In genomic region chr9:108636023-108636422, GRCh38 we compare ENCODE assay signal across 22 cellular contexts.
DNase-seq lines count a peak whose midpoint lies in the region; ATAC-seq and TF ChIP-seq lines count a peak whose summit lies in the region.
"Had no signal": no experiment of that assay in that cellular context is flagged by ENCODE, and none has a peak within 500 bp of the region (broad histone marks: within the 10 kb centered on the region; RNA-seq: fewer than 3 reads in every experiment).

No MANE protein-coding gene starts in this region.

- H3K27me3 ChIP-seq in foreskin keratinocyte: no peaks in the 10 kb centered on the region
- H3K27me3 ChIP-seq: adrenal gland had no signal

- DNase-seq in DMS 273 (lab: John Stamatoyannopoulos, UW; ENCODE audit: unreplicated experiment): peak; percentile 37
- no peak for DNase-seq in DMS 273 treated with DMSO at 0.1 percent for 48 hours (lab: John Stamatoyannopoulos, UW)
- peak; percentile 47 for DNase-seq in MV-4-11 (lab: John Stamatoyannopoulos, UW)
- DNase-seq in foreskin keratinocyte: peak in 1 of 2 donors; percentile 29
- no peak for DNase-seq in activated naive CD4-positive, alpha-beta T cell treated with anti-CD3 and anti-CD28 coated beads, Interleukin-2, amount 50 U/mL, for 72 hours (ENCODE audit: low spot score in 2 of 2)
- DNase-seq: activated CD4-positive, alpha-beta T cell treated with anti-CD3 and anti-CD28 coated beads for 36 hours; activated CD8-positive, alpha-beta memory T cell treated with anti-CD3 and anti-CD28 coated beads, Interleukin-2, amount 50 U/mL, for 4 hours; activated effector memory CD4-positive, alpha-beta T cell treated with anti-CD3 and anti-CD28 coated beads, Interleukin-2, amount 50 U/mL, for 16 hours; adrenal gland; BE2C; caudate nucleus; NCI-H2081; PC-9; stimulated activated CD4-positive, alpha-beta T cell treated with anti-CD3 and anti-CD28 coated beads, Interleukin-4, amount 100 ng/mL, for 4 hours had no signal

- ATAC-seq in foreskin keratinocyte: no peak
- ATAC-seq in HG02870 (IDR thresholded peaks at IDR 0.05; ENCODE audit: unreplicated experiment): no peak
- ATAC-seq in GM18498 (IDR thresholded peaks at IDR 0.05; ENCODE audit: unreplicated experiment): no peak
- ATAC-seq in activated naive CD4-positive, alpha-beta T cell treated with anti-CD3 and anti-CD28 coated beads, Interleukin-2, amount 50 U/mL, for 72 hours: no peak
- ATAC-seq: activated CD4-positive, alpha-beta T cell treated with anti-CD3 and anti-CD28 coated beads for 36 hours; natural killer cell treated with Interleukin-12 subunit alpha and Interleukin-12 subunit beta and Interleukin-15 and Interleukin-18, amount 100 ng/mL, for 72 hours had no signal

- H3K9me3 Mint-ChIP-seq in activated naive CD4-positive, alpha-beta T cell treated with anti-CD3 and anti-CD28 coated beads, Interleukin-2, amount 50 U/mL, for 72 hours: peaks cover 0 to 4% of the 10 kb centered on the region in 2 donors

- H3K4me3 ChIP-seq in skin epidermis: no peak overlapping the region
- H3K4me3 ChIP-seq: adrenal gland, PC-9, prostate gland, SK-N-MC had no signal

- peak; percentile 14 for TF ChIP-seq CTCF in foreskin keratinocyte (conservative IDR thresholded peaks at IDR 0.05)

- H3K27ac ChIP-seq in foreskin keratinocyte (peak overlapping the region; percentile 87), skin epidermis (peak overlapping the region in 18 of 21 experiments; percentile 25 to 89 (median 70))
- H3K27ac ChIP-seq: 22Rv1, adrenal gland, PC-9, prostate gland, SK-N-MC had no signal

- peaks cover 18% of the 10 kb centered on the region for H3K4me1 ChIP-seq in foreskin keratinocyte
- H3K4me1 ChIP-seq: adrenal gland, BE2C, prostate gland had no signal

- peaks cover 0 to 4% of the 10 kb centered on the region in 2 donors for H3K36me3 Mint-ChIP-seq in activated naive CD4-positive, alpha-beta T cell treated with anti-CD3 and anti-CD28 coated beads, Interleukin-2, amount 50 U/mL, for 72 hours
- H3K36me3 Mint-ChIP-seq: memory B cell; natural killer cell treated with Interleukin-12 subunit alpha and Interleukin-12 subunit beta and Interleukin-15 and Interleukin-18, amount 100 ng/mL, for 72 hours had no signal

- no peak overlapping the region for H3K27ac Mint-ChIP-seq in activated naive CD4-positive, alpha-beta T cell treated with anti-CD3 and anti-CD28 coated beads, Interleukin-2, amount 50 U/mL, for 72 hours
- H3K27ac Mint-ChIP-seq: activated CD4-positive, alpha-beta T cell treated with anti-CD3 and anti-CD28 coated beads for 36 hours; memory B cell; natural killer cell treated with Interleukin-12 subunit alpha and Interleukin-12 subunit beta and Interleukin-15 and Interleukin-18, amount 100 ng/mL, for 72 hours had no signal

Comparison
In these comparisons a context has a peak if more than half of its experiments do, and no peak if none do; other contexts are left out.
1. DNase-seq: peak in DMS 273 (single experiment) and MV-4-11 (single experiment); none in DMS 273 treated with DMSO at 0.1 percent for 48 hours (single experiment) and activated naive CD4-positive, alpha-beta T cell treated with anti-CD3 and anti-CD28 coated beads, Interleukin-2, amount 50 U/mL, for 72 hours (0 of 2).